22 cellular contexts compared by ENCODE assay signal in the genomic region with DNA sequence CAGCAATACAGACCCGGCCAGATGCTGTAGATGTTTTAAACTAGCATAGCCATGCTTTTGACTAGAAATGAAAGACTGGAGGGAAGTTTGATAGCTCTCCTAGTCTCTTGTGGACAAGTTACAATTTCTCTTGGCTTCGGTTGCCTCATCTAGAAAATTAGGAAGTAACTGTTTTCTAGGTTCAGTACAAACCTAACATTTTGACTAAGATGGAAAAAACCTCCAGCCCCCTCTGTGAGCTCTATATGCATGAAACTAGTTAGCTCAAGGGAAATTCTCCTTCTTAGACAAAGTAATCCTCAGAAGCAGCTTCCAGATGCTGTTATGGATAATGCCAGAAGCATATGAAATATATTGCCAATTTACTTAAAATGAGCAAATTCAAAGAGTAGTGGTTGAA.
DNase-seq lines count a peak whose midpoint lies in the region; ATAC-seq and TF ChIP-seq lines count a peak whose summit lies in the region.
"Had no signal": no experiment of that assay in that cellular context is flagged by ENCODE, and none has a peak within 500 bp of the region (broad histone marks: within the 10 kb centered on the region; RNA-seq: fewer than 3 reads in every experiment).

No MANE protein-coding gene starts in this region.

- CTCF ChIA-PET in PC-9 (lab: Charles Lee), result no interaction called here

- no TSS peak for BruUV-seq in PC-9 (replicated peaks; lab: Mats Ljungman, UMichigan)

- peaks cover 12% of the 10 kb centered on the region for H3K36me3 ChIP-seq in neutrophil
- H3K36me3 ChIP-seq in tibial nerve, result no peaks in the 10 kb centered on the region
- no peaks in the 10 kb centered on the region for H3K36me3 ChIP-seq in PC-9 (ENCODE audit: low read depth)
- H3K36me3 ChIP-seq: breast epithelium, thyroid gland had no signal

- H3K9me2 ChIP-seq in PC-9 (ENCODE audit: insufficient read depth), result no peaks in the 10 kb centered on the region

- ATAC-seq in GM18511 (IDR thresholded peaks at IDR 0.05; ENCODE audit: unreplicated experiment) (peak; percentile 48), HG02678 (IDR thresholded peaks at IDR 0.05; ENCODE audit: unreplicated experiment) (peak; percentile 62), GM18520 (IDR thresholded peaks at IDR 0.05; ENCODE audit: unreplicated experiment) (no peak)
- ATAC-seq: activated CD4-positive, alpha-beta T cell treated with anti-CD3 and anti-CD28 coated beads for 36 hours; CD8-positive, alpha-beta T cell; T-cell had no signal

- H3F3A ChIP-seq in PC-9 (ENCODE audit: insufficient read depth, low read depth), result 0 out of 2 replicates have a peak, but pooled peaks cover 3% of the 10 kb centered on the region

- TF ChIP-seq CTCF in neutrophil (IDR thresholded peaks at IDR 0.05), result no peak
- TF ChIP-seq CTCF in tibial nerve (IDR thresholded peaks at IDR 0.05), result no peak
- TF ChIP-seq CTCF in PC-9 (conservative IDR thresholded peaks at IDR 0.05), result no peak

- peaks cover 8 to 19% of the 10 kb centered on the region in 2 experiments for H3K4me1 ChIP-seq in neutrophil (ENCODE audit: control insufficient read depth in 1 of 2, insufficient read depth in 1 of 2, low read depth in 1 of 2, low read length in 1 of 2)
- H3K4me1 ChIP-seq in tibial nerve, result peaks cover 0 to 19% (median 0%) of the 10 kb centered on the region in 4 donors
- no peaks in the 10 kb centered on the region for H3K4me1 ChIP-seq in PC-9 (replicated peaks; ENCODE audit: insufficient read depth)
- H3K4me1 ChIP-seq: breast epithelium had no signal

- intact Hi-C loops in PC-9 (cut with micrococcal nuclease; ENCODE audit: unreplicated experiment), result no loop called here

- H2AFZ ChIP-seq in PC-9, result no peak overlapping the region

- TF ChIP-seq POLR2A in tibial nerve (IDR thresholded peaks at IDR 0.05), result no peak

- H3K79me2 ChIP-seq in PC-9 (ENCODE audit: low read depth), result no peaks in the 10 kb centered on the region

- POLR2A ChIA-PET in PC-9 (lab: Charles Lee; ENCODE audit: unreplicated experiment), result no interaction called here

- no peak overlapping the region for H3K4me3 ChIP-seq in neutrophil (ENCODE audit: low read depth in 1 of 2, low read length in 1 of 2)
- no peak overlapping the region for H3K4me3 ChIP-seq in tibial nerve
- H3K4me3 ChIP-seq in PC-9, result no peak overlapping the region
- H3K4me3 ChIP-seq: breast epithelium, coronary artery, lung, thyroid gland had no signal

- no peaks in the 10 kb centered on the region for H4K20me1 ChIP-seq in PC-9 (ENCODE audit: insufficient read depth)

- DNase-seq in MV-4-11 (lab: John Stamatoyannopoulos, UW), result peak; percentile 70
- no peak for DNase-seq in tibial nerve (ENCODE audit: low spot score in 2 of 2)
- DNase-seq in PC-9, result no peak
- DNase-seq in hypothalamus (lab: John Stamatoyannopoulos, UW), result no peak
- DNase-seq: activated CD4-positive, alpha-beta T cell treated with anti-CD3 and anti-CD28 coated beads for 36 hours; activated CD8-positive, alpha-beta memory T cell treated with anti-CD3 and anti-CD28 coated beads for 24 hours; activated T-cell treated with anti-CD3 and anti-CD28 coated beads, Interleukin-2, amount 50 U/mL, for 24 hours; CD8-positive, alpha-beta T cell; GDM1; H7; SHP77; stimulated activated CD4-positive, alpha-beta T cell treated with anti-CD3 and anti-CD28 coated beads, Interleukin-1b, Interleukin-23, amount 100 ng/mL, for 48 hours; stimulated activated naive CD4-positive, alpha-beta T cell; T-cell; thyroid gland had no signal

- H3K27ac ChIP-seq in neutrophil, result peak overlapping the region; percentile 54
- no peak overlapping the region for H3K27ac ChIP-seq in tibial nerve
- no peak overlapping the region for H3K27ac ChIP-seq in PC-9
- H3K27ac ChIP-seq: breast epithelium, coronary artery had no signal

- 60 to 62% methylated on average over 2 of the region's 2 CpGs for WGBS in tibial nerve, 2 donors

- H3K27me3 ChIP-seq in neutrophil (no peaks in the 10 kb centered on the region), tibial nerve (no peaks in the 10 kb centered on the region), PC-9 (ENCODE audit: insufficient read depth, low read depth) (no peaks in the 10 kb centered on the region)
- H3K27me3 ChIP-seq: breast epithelium, thyroid gland had no signal

- H3K9me3 ChIP-seq in neutrophil, result no peaks in the 10 kb centered on the region
- H3K9me3 ChIP-seq in tibial nerve, result no peaks in the 10 kb centered on the region
- no peaks in the 10 kb centered on the region for H3K9me3 ChIP-seq in PC-9 (ENCODE audit: insufficient read depth, low read depth)
- H3K9me3 ChIP-seq: breast epithelium, thyroid gland had no signal

- H3K4me2 ChIP-seq in PC-9, result no peak overlapping the region

- TF ChIP-seq EP300 in tibial nerve (IDR thresholded peaks at IDR 0.05), result no peak
